ENCODE assay signal across 1 cellular context in the genomic region with DNA sequence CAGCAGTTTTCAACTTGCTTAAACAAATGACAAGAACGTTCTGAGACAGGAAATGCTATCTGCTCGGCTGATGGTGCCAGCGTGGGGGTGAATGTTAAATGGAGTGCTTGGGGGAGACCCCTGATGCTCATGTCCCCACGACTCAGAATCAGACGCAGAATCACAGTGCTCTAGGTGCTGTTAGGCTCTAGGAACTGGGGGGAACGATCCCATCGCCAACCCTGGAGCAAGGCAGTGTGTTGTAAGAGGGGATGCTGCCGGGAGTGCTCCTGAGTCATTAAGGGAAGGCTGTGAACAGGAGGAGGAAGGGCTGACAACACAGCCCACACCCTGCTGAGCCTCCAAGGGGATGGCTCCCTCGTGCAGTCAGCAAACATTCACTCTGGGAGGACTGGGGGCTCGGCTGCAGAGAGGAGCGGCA.
TF ChIP-seq lines count a peak whose summit lies in the region.

No MANE protein-coding gene starts in this region.

TF ChIP-seq in HepG2, 621 proteins besides CTCF, POLR2A, EP300 and RAD21:
- TF ChIP-seq JUN (CRISPR knock-in tag; IDR thresholded peaks at IDR 0.05), result no peak
- no peak for TF ChIP-seq POGZ (CRISPR knock-in tag; IDR thresholded peaks at IDR 0.05)
- TF ChIP-seq ZNF263 (CRISPR knock-in tag; IDR thresholded peaks at IDR 0.05), result 0 out of 2 replicates have a peak, but pooled peaks have one; percentile 22
